ENCODE assay signal across 23 cellular contexts in genomic region chr5:152623951-152624350, GRCh38.
"Had no signal": no experiment of that assay in that cellular context is flagged by ENCODE, and none has a peak within 500 bp of the region (broad histone marks: within the 10 kb centered on the region; RNA-seq: fewer than 3 reads in every experiment).

No MANE protein-coding gene starts in this region.

- H3K4me3 ChIP-seq: MG63, SJSA1, SK-N-MC had no signal

- FAIRE-seq: RCC 7860 had no signal

- DNase-seq: KBM-7, MG63, NCI-H1092, NCI-H1105 treated with DMSO at 0.1 percent for 48 hours, NCI-H1417 treated with DMSO at 0.1 percent for 48 hours, NCI-H146, NCI-H1694 treated with DMSO at 0.1 percent for 48 hours, NCI-H1930, NCI-H2081 treated with DMSO at 0.1 percent for 48 hours, NCI-H2171, NCI-H226, NCI-H446, NCI-H510A, NCI-H524 treated with DMSO at 0.1 percent for 48 hours, NCI-H69, NCI-H774, Right ventricle myocardium superior, RPMI8226, SIG-M5, SW 1271 had no signal

- H3K9me3 ChIP-seq: MG63 had no signal

- H3K4me1 ChIP-seq: SJSA1 had no signal

- H3K36me3 ChIP-seq: MG63, SJSA1 had no signal

- H3K27me3 ChIP-seq: MG63, SJSA1 had no signal

- H3K27ac ChIP-seq: SJSA1, SK-N-MC had no signal
